Comparison of ENCODE assay signal across 1 cellular context in genomic region chr17:34361478-34362061, GRCh38.
TF ChIP-seq lines count a peak whose summit lies in the region.

No MANE protein-coding gene starts in this region.

TF ChIP-seq in A549, 52 proteins besides CTCF, POLR2A, EP300 and RAD21 (continued from another document):
- TF ChIP-seq REST (IDR thresholded peaks at IDR 0.05) (no peak), MAZ (IDR thresholded peaks at IDR 0.05; ENCODE audit: borderline replicate concordance, low read depth, low read length) (no peak), RARB (CRISPR knock-in tag; IDR thresholded peaks at IDR 0.05) (no peak), HEYL (CRISPR knock-in tag; IDR thresholded peaks at IDR 0.05) (no peak), USF2 (IDR thresholded peaks at IDR 0.05) (peak; percentile 23; the same call in 1 of the 2 replicates), ESRRA (IDR thresholded peaks at IDR 0.05; ENCODE audit: borderline replicate concordance, low read length) (no peak), RCOR1 (IDR thresholded peaks at IDR 0.05; ENCODE audit: low read depth, low read length) (no peak), TP53 (CRISPR knock-in tag; IDR thresholded peaks at IDR 0.05) (no peak), MYC (IDR thresholded peaks at IDR 0.05; ENCODE audit: borderline replicate concordance, low read length) (no peak), NR3C1 (IDR thresholded peaks at IDR 0.05) (no peak), JUNB (IDR thresholded peaks at IDR 0.05) (no peak), NFE2L2 (conservative IDR thresholded peaks at IDR 0.05; ENCODE audit: low read length) (no peak), ZC3H11A (IDR thresholded peaks at IDR 0.05) (no peak), TFCP2L1 (CRISPR knock-in tag; IDR thresholded peaks at IDR 0.05) (no peak), MAFK (IDR thresholded peaks at IDR 0.05; ENCODE audit: partially characterized antibody) (no peak), POLR2AphosphoS2 (conservative IDR thresholded peaks at IDR 0.05; ENCODE audit: low read length) (no peak), ZSCAN20 (CRISPR knock-in tag; IDR thresholded peaks at IDR 0.05) (no peak), PBX3 (IDR thresholded peaks at IDR 0.05) (no peak), SMC3 (IDR thresholded peaks at IDR 0.05) (peak; percentile 100), ZNF302 (CRISPR knock-in tag; IDR thresholded peaks at IDR 0.05) (no peak)
